In genomic region chr2:28392297-28393114, GRCh38 we compare ENCODE assay signal across 1 cellular context.
TF ChIP-seq lines count a peak whose summit lies in the region.

TSS of gene FOSL2 (plus strand) at chr2:28392858. CDS start at chr2:28393721, 863 bp downstream.

TF ChIP-seq in HepG2, 621 proteins besides CTCF, POLR2A, EP300 and RAD21 (continued from another document and continues in another):
- TF ChIP-seq CBX2 (IDR thresholded peaks at IDR 0.05; ENCODE audit: low read depth, low read length) (no peak), CBX2 (CRISPR knock-in tag; IDR thresholded peaks at IDR 0.05; ENCODE audit: low read depth) (peak; percentile 62; the same call in 1 of the 2 replicates), CCDC6 (CRISPR knock-in tag; IDR thresholded peaks at IDR 0.05) (peak; percentile 79; the same call in 1 of the 2 replicates), ZIK1 (CRISPR knock-in tag; IDR thresholded peaks at IDR 0.05; ENCODE audit: borderline replicate concordance, low read depth) (peak; percentile 96), ZNF546 (CRISPR knock-in tag; conservative IDR thresholded peaks at IDR 0.05) (peak; percentile 77), PHF21A (CRISPR knock-in tag; IDR thresholded peaks at IDR 0.05) (peak; percentile 96), ZNF292 (CRISPR knock-in tag; IDR thresholded peaks at IDR 0.05; ENCODE audit: borderline replicate concordance, low read depth) (peak; percentile 56; the same call in 1 of the 2 replicates), ZBTB26 (CRISPR knock-in tag; IDR thresholded peaks at IDR 0.05; ENCODE audit: borderline replicate concordance) (peak; percentile 89), ATF7-NPFF (CRISPR knock-in tag; IDR thresholded peaks at IDR 0.05; ENCODE audit: low read depth) (peak; percentile 74), SMYD3 (CRISPR knock-in tag; IDR thresholded peaks at IDR 0.05) (peak; percentile 90), GABPB1 (CRISPR knock-in tag; IDR thresholded peaks at IDR 0.05) (peak; percentile 81), KIAA2018 (CRISPR knock-in tag; IDR thresholded peaks at IDR 0.05; ENCODE audit: borderline replicate concordance) (no peak), GLMP (CRISPR knock-in tag; IDR thresholded peaks at IDR 0.05; ENCODE audit: borderline replicate concordance) (0 out of 2 replicates have a peak, but pooled peaks have one; percentile 75), ZNF850 (CRISPR knock-in tag; conservative IDR thresholded peaks at IDR 0.05) (no peak), TOE1 (CRISPR knock-in tag; IDR thresholded peaks at IDR 0.05) (no peak), ZNF512B (CRISPR knock-in tag; IDR thresholded peaks at IDR 0.05; ENCODE audit: borderline replicate concordance) (no peak), SKI (IDR thresholded peaks at IDR 0.05; ENCODE audit: partially characterized antibody) (peak; percentile 75), JUN (CRISPR knock-in tag; IDR thresholded peaks at IDR 0.05) (peak; percentile 94), ZNF549 (CRISPR knock-in tag; IDR thresholded peaks at IDR 0.05) (no peak), KLF11 (CRISPR knock-in tag; IDR thresholded peaks at IDR 0.05) (peak; percentile 98), ATF5 (CRISPR knock-in tag; IDR thresholded peaks at IDR 0.05; ENCODE audit: low read depth) (no peak), POGZ (CRISPR knock-in tag; IDR thresholded peaks at IDR 0.05) (peak; percentile 70), SATB2 (CRISPR knock-in tag; IDR thresholded peaks at IDR 0.05) (no peak), ATF3 (CRISPR knock-in tag; IDR thresholded peaks at IDR 0.05) (peak; percentile 100), ARNTL (CRISPR knock-in tag; IDR thresholded peaks at IDR 0.05) (peak; percentile 91), NFATC3 (CRISPR knock-in tag; IDR thresholded peaks at IDR 0.05) (no peak), ZNF564 (CRISPR knock-in tag; IDR thresholded peaks at IDR 0.05) (0 out of 2 replicates have a peak, but pooled peaks have one; percentile 58), HINFP (CRISPR knock-in tag; IDR thresholded peaks at IDR 0.05; ENCODE audit: low read depth) (peak; percentile 90), ZNF142 (CRISPR knock-in tag; IDR thresholded peaks at IDR 0.05) (peak; percentile 78), PRDM4 (CRISPR knock-in tag; IDR thresholded peaks at IDR 0.05; ENCODE audit: borderline replicate concordance) (no peak; the same call in 1 of the 2 replicates), SRSF4 (IDR thresholded peaks at IDR 0.05; ENCODE audit: low read depth, low read length, poor library complexity, severe bottlenecking) (no peak)
